8 cellular contexts compared by ENCODE assay signal in genomic region chr12:109111775-109112491, GRCh38. TPM values are rescaled to one million over a fixed set of nuclear protein-coding genes. Genes with fewer than 3 reads are reported as not detected.
DNase-seq lines count a peak whose midpoint lies in the region; ATAC-seq and TF ChIP-seq lines count a peak whose summit lies in the region.

No MANE protein-coding gene starts in this region.

- no peak overlapping the region for H3K56ac ChIP-seq in mesendoderm (ENCODE audit: low read length)

- no CpG with 5 or more reads among the region's 8 CpGs for WGBS in mesendoderm (ENCODE audit: extremely low coverage, insufficient coverage, low lambda C conversion rate)

- H3K36me3 ChIP-seq in mesendoderm (ENCODE audit: control insufficient read depth, insufficient read depth, low read length), result peaks cover 4% of the 10 kb centered on the region

- H2BK15ac ChIP-seq in mesendoderm (replicated peaks; ENCODE audit: low read depth), result no peak overlapping the region

- no peak overlapping the region for H2AK5ac ChIP-seq in mesendoderm (ENCODE audit: low read length)

- DNase-seq in G401 (ENCODE audit: low spot score) (peak; percentile 70), NCI-H1417 (lab: John Stamatoyannopoulos, UW) (peak; percentile 18 to 61 (median 40)), endothelial cell (ENCODE audit: low spot score) (peak; percentile 64), mesendoderm (peak; percentile 63)
- DNase-seq in activated CD8-positive, alpha-beta memory T cell treated with anti-CD3 and anti-CD28 coated beads, Interleukin-2, amount 50 U/mL, for 48 hours, result peak; percentile 78
- DNase-seq in stimulated activated CD8-positive, alpha-beta memory T cell treated with anti-CD3 and anti-CD28 coated beads, Interleukin-2, amount 100 ng/mL, for 48 hours (ENCODE audit: low read depth in 2 of 2), result peak; percentile 30 to 36

- H3K36me3 Mint-ChIP-seq in endothelial cell (ENCODE audit: low read depth, unreplicated experiment), result peaks cover 6% of the 10 kb centered on the region

- peaks cover 8% of the 10 kb centered on the region for H3K4me1 Mint-ChIP-seq in endothelial cell (ENCODE audit: unreplicated experiment)

- ATAC-seq in HG02938 (IDR thresholded peaks at IDR 0.05; ENCODE audit: unreplicated experiment) (no peak), GM19455 (IDR thresholded peaks at IDR 0.05; ENCODE audit: unreplicated experiment) (no peak)

- no peak overlapping the region for H3K4me2 ChIP-seq in mesendoderm (ENCODE audit: low read length)

- no peak overlapping the region for H3K27ac ChIP-seq in mesendoderm (ENCODE audit: low read depth, low read length)

- H3K23ac ChIP-seq in mesendoderm (ENCODE audit: low read length), result no peak overlapping the region

- no peaks in the 10 kb centered on the region for H3K79me2 ChIP-seq in mesendoderm (ENCODE audit: control insufficient read depth, insufficient read depth, low read length)

- H3K4me3 Mint-ChIP-seq in endothelial cell (ENCODE audit: unreplicated experiment), result peak overlapping the region; percentile 51

- no peak overlapping the region for H3K27ac Mint-ChIP-seq in endothelial cell (ENCODE audit: unreplicated experiment)

- TF ChIP-seq CTCF in endothelial cell (IDR thresholded peaks at IDR 0.05; ENCODE audit: unreplicated experiment), result peak; percentile 78

- no peak overlapping the region for H4K8ac ChIP-seq in mesendoderm (ENCODE audit: low read depth, low read length)

- H3K27me3 Mint-ChIP-seq in endothelial cell (ENCODE audit: unreplicated experiment), result peaks cover 5% of the 10 kb centered on the region

- H4K5ac ChIP-seq in mesendoderm (ENCODE audit: low read length), result no peak overlapping the region

- no peak overlapping the region for H2BK5ac ChIP-seq in mesendoderm (ENCODE audit: low read length)

- H3K4ac ChIP-seq in mesendoderm (ENCODE audit: low read depth, low read length), result no peak overlapping the region

- in situ Hi-C loops in G401 (cut with HindIII; ENCODE audit: low sequenced_read_pairs), result no loop called here

- H3K9ac ChIP-seq in mesendoderm (ENCODE audit: low read length), result no peak overlapping the region

- H3K4me3 ChIP-seq in mesendoderm (ENCODE audit: low read length), result no peak overlapping the region

- H3K18ac ChIP-seq in mesendoderm (ENCODE audit: low read length), result no peak overlapping the region

- H3K9me3 Mint-ChIP-seq in endothelial cell (ENCODE audit: unreplicated experiment), result no peaks in the 10 kb centered on the region

- no peaks in the 10 kb centered on the region for H3K79me1 ChIP-seq in mesendoderm (ENCODE audit: low read length)

- no peaks in the 10 kb centered on the region for H3K27me3 ChIP-seq in mesendoderm (ENCODE audit: insufficient read depth, low read length, poor library complexity)

- H3K4me1 ChIP-seq in mesendoderm (ENCODE audit: control insufficient read depth, low read depth, low read length), result no peaks in the 10 kb centered on the region

- H2BK120ac ChIP-seq in mesendoderm (ENCODE audit: low read depth, low read length), result no peak overlapping the region

RNA-seq across cellular contexts. Expression of gene ACACB, which starts 4.5 kb away (rescaled TPM):
- 1.7 and 2.6 TPM in 2 replicates for total RNA-seq in G401 (2014; rRNA removed; shearing (Covaris generic))
- 1.7 TPM for total RNA-seq in endothelial cell (ENCODE audit: unreplicated experiment)
- 2.0 TPM for polyA plus RNA-seq in mesendoderm (2013, experiment 1 of 2)
- 2.0 TPM for polyA plus RNA-seq in mesendoderm (2013, experiment 2 of 2)

RNA-seq across cellular contexts. Expression of gene UNG, which starts 14.5 kb away (rescaled TPM):
- total RNA-seq in G401 (2014; rRNA removed; shearing (Covaris generic)), result 73.7 and 94.8 TPM in 2 replicates
- total RNA-seq in endothelial cell (ENCODE audit: unreplicated experiment), result 39.4 TPM
- polyA plus RNA-seq in mesendoderm (2013, experiment 1 of 2), result 105 TPM
- polyA plus RNA-seq in mesendoderm (2013, experiment 2 of 2), result 107 TPM

RNA-seq across cellular contexts. Expression of gene ALKBH2, which starts 18.7 kb away (rescaled TPM):
- 47.9 and 54.5 TPM in 2 replicates for total RNA-seq in G401 (2014; rRNA removed; shearing (Covaris generic))
- total RNA-seq in endothelial cell (ENCODE audit: unreplicated experiment), result 10.4 TPM
- polyA plus RNA-seq in mesendoderm (2013, experiment 1 of 2), result 18.3 TPM
- polyA plus RNA-seq in mesendoderm (2013, experiment 2 of 2), result 18.0 TPM

RNA-seq across cellular contexts. Expression of gene USP30, which starts 59.6 kb away (rescaled TPM):
- total RNA-seq in G401 (2014; rRNA removed; shearing (Covaris generic)), result 20.5 and 21.6 TPM in 2 replicates
- total RNA-seq in endothelial cell (ENCODE audit: unreplicated experiment), result 13.6 TPM
- polyA plus RNA-seq in mesendoderm (2013, experiment 1 of 2), result 4.8 TPM
- polyA plus RNA-seq in mesendoderm (2013, experiment 2 of 2), result 4.8 TPM
